9 cellular contexts compared by ENCODE assay signal in genomic region chr17:70636517-70637133, GRCh38.
DNase-seq lines count a peak whose midpoint lies in the region; ATAC-seq, FAIRE-seq and TF ChIP-seq lines count a peak whose summit lies in the region.
"Had no signal": no experiment of that assay in that cellular context is flagged by ENCODE, and none has a peak within 500 bp of the region (broad histone marks: within the 10 kb centered on the region; RNA-seq: fewer than 3 reads in every experiment).

No MANE protein-coding gene starts in this region.

- no peak overlapping the region for H3K4me3 ChIP-seq in astrocyte of the spinal cord (ENCODE audit: low read depth, low read length)
- H3K4me3 ChIP-seq: SJCRH30 had no signal

- DNase-seq in DMS 273 (lab: John Stamatoyannopoulos, UW; ENCODE audit: unreplicated experiment) (peak; percentile 73), H54 (ENCODE audit: insufficient read length, low spot score) (no peak), NCI-H2107 (lab: John Stamatoyannopoulos, UW) (peak; percentile 15), astrocyte of the spinal cord (ENCODE audit: low read depth, low spot score) (peak; percentile 58), left kidney (ENCODE audit: low read depth, low spot score) (peak; percentile 69), occipital lobe (lab: John Stamatoyannopoulos, UW) (no peak)
- no peak for DNase-seq in activated CD8-positive, alpha-beta memory T cell treated with anti-CD3 and anti-CD28 coated beads for 24 hours

- peak; percentile 91 for FAIRE-seq in H54 (lab: Jason Lieb, UNC)

- in situ Hi-C loops in astrocyte of the spinal cord (cut with HindIII; ENCODE audit: low sequenced_read_pairs), result no loop called here

- no peak for TF ChIP-seq POLR2A in H54 (IDR thresholded peaks at IDR 0.05; ENCODE audit: low read depth, low read length)

- ATAC-seq in GM19467 (IDR thresholded peaks at IDR 0.05; ENCODE audit: unreplicated experiment), result no peak

- TF ChIP-seq CTCF in astrocyte of the spinal cord (IDR thresholded peaks at IDR 0.05; ENCODE audit: low read depth, low read length), result peak; percentile 61

Comparison
In these comparisons a context has a peak if more than half of its experiments do, and no peak if none do; other contexts are left out.
1. DNase-seq: peak in DMS 273 (single experiment), NCI-H2107 (single experiment), astrocyte of the spinal cord (single experiment) and left kidney (single experiment); none in H54 (single experiment), occipital lobe (single experiment) and activated CD8-positive, alpha-beta memory T cell treated with anti-CD3 and anti-CD28 coated beads for 24 hours (single experiment).